In genomic region chr19:12202250-12202649, GRCh38 we compare ENCODE assay signal across 2 cellular contexts.
TF ChIP-seq lines count a peak whose summit lies in the region.

No MANE protein-coding gene starts in this region.

TF ChIP-seq in GM23338, 12 proteins besides CTCF, POLR2A, EP300 and RAD21 (continued from another document):
- TF ChIP-seq REST (IDR thresholded peaks at IDR 0.05; ENCODE audit: unreplicated experiment) (no peak), ZNF331 (CRISPR knock-in tag; IDR thresholded peaks at IDR 0.05; ENCODE audit: low read depth) (no peak), STAT1 (IDR thresholded peaks at IDR 0.05; ENCODE audit: unreplicated experiment) (no peak), EZH2phosphoT487 (IDR thresholded peaks at IDR 0.05; ENCODE audit: unreplicated experiment) (no peak), CREB1 (CRISPR knock-in tag; IDR thresholded peaks at IDR 0.05; ENCODE audit: low read depth) (no peak), JUNB (IDR thresholded peaks at IDR 0.05; ENCODE audit: unreplicated experiment) (no peak), ZNF114 (CRISPR knock-in tag; IDR thresholded peaks at IDR 0.05) (no peak), ETS1 (IDR thresholded peaks at IDR 0.05) (no peak), POLR2AphosphoS5 (IDR thresholded peaks at IDR 0.05; ENCODE audit: low read depth) (no peak), ZNF462 (CRISPR knock-in tag; IDR thresholded peaks at IDR 0.05) (no peak), EZH2 (IDR thresholded peaks at IDR 0.05; ENCODE audit: low read depth, unreplicated experiment) (no peak)
TF ChIP-seq in GM23338: peak in this region for 0.

TF ChIP-seq in H1, 55 proteins besides CTCF, POLR2A, EP300 and RAD21 (continued from another document):
- no peak for TF ChIP-seq EGR1 (IDR thresholded peaks at IDR 0.05; ENCODE audit: borderline replicate concordance, low read depth, low read length)
- TF ChIP-seq USF2 (IDR thresholded peaks at IDR 0.05; ENCODE audit: low read length): no peak
